ENCODE assay signal across 21 cellular contexts in the genomic region with DNA sequence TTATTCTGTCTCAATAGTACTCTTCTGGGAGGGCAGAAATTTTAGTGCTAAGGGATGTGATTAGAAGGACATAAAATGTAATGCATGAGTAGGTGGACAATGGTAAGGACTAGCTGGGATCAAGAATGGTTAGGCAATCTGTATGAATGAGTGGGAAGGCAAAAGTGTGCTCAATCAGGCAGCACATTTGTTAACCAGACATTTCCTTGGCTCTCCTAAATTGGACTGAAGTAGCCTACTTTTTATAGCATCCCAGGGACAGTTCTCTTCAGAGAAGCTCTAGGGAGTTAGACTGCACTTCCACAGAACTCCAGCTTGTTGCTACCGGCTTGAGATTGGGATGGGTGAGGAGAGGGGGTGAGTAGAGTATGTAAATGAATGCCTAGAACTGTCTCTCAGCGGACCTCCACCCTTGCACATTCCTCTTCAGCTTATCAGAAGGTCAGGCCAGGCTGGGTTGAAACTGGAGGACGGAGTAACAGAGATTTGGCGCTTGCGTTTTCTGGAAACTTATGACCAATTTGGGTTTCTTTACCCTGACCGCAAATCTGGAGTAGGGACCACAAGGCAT. TPM values are rescaled to one million over a fixed set of nuclear protein-coding genes. Genes with fewer than 3 reads are reported as not detected.
"Had no signal": no experiment of that assay in that cellular context is flagged by ENCODE, and none has a peak within 500 bp of the region (broad histone marks: within the 10 kb centered on the region; RNA-seq: fewer than 3 reads in every experiment).

No MANE protein-coding gene starts in this region.

- H3K4me1 ChIP-seq: foreskin keratinocyte, right lobe of liver, testis, upper lobe of right lung had no signal

- DNase-seq: activated CD4-positive, alpha-beta T cell treated with anti-CD3 and anti-CD28 coated beads, Interleukin-2, amount 50 U/mL, for 1 hour; activated CD4-positive, CD25-positive, alpha-beta regulatory T cell; activated naive CD4-positive, alpha-beta T cell treated with anti-CD3 and anti-CD28 coated beads, Interleukin-2, amount 50 U/mL, for 16 hours; amniotic stem cell; brain microvascular endothelial cell; dermis blood vessel endothelial cell; endodermal cell; erythroblast; foreskin keratinocyte; head of caudate nucleus; islet precursor cell; right lobe of liver; stimulated activated CD4-positive, alpha-beta T cell treated with anti-CD3 and anti-CD28 coated beads, Interleukin-2, amount 100 ng/mL, for 24 hours; stimulated activated naive CD4-positive, alpha-beta T cell treated with Interleukin-2 at 50 U/mL for 16 hours; testis; upper lobe of right lung had no signal

- ATAC-seq: foreskin keratinocyte, right lobe of liver, upper lobe of right lung had no signal

- H3K9me3 ChIP-seq: neutrophil, right lobe of liver, testis, upper lobe of right lung had no signal

- H3K27me3 ChIP-seq: brain microvascular endothelial cell, right lobe of liver, testis, upper lobe of right lung had no signal

- H3K27ac ChIP-seq: brain microvascular endothelial cell, foreskin keratinocyte, neutrophil, right lobe of liver, testis, upper lobe of right lung had no signal

- H3K4me3 ChIP-seq: right lobe of liver, testis, upper lobe of right lung had no signal

- H3K36me3 ChIP-seq: brain microvascular endothelial cell, neutrophil, right lobe of liver, upper lobe of right lung had no signal

RNA-seq across cellular contexts. Expression of gene ARL14EPL, which starts 19.0 kb away (rescaled TPM):
- total RNA-seq: activated CD8-positive, alpha-beta memory T cell treated with anti-CD3 and anti-CD28 coated beads for 36 hours; cerebellum; endodermal cell; foreskin keratinocyte; liver; posterior vena cava; right lobe of liver; testis; upper lobe of right lung had no signal
- polyA plus RNA-seq: foreskin keratinocyte, liver had no signal

RNA-seq across cellular contexts. Expression of gene LVRN, which starts 51.0 kb away (rescaled TPM):
- total RNA-seq: activated CD8-positive, alpha-beta memory T cell treated with anti-CD3 and anti-CD28 coated beads for 36 hours had no signal
